1 cellular context compared by ENCODE assay signal in genomic region chr7:32729335-32729675, GRCh38.
TF ChIP-seq lines count a peak whose summit lies in the region.

No MANE protein-coding gene starts in this region.

TF ChIP-seq in SK-N-SH, 30 proteins besides CTCF, POLR2A, EP300 and RAD21:
- 0 out of 2 replicates have a peak, but pooled peaks have one; percentile 40 for TF ChIP-seq MXI1 (IDR thresholded peaks at IDR 0.05; ENCODE audit: low read depth, low read length)
